8 cellular contexts compared by ENCODE assay signal in the genomic region with DNA sequence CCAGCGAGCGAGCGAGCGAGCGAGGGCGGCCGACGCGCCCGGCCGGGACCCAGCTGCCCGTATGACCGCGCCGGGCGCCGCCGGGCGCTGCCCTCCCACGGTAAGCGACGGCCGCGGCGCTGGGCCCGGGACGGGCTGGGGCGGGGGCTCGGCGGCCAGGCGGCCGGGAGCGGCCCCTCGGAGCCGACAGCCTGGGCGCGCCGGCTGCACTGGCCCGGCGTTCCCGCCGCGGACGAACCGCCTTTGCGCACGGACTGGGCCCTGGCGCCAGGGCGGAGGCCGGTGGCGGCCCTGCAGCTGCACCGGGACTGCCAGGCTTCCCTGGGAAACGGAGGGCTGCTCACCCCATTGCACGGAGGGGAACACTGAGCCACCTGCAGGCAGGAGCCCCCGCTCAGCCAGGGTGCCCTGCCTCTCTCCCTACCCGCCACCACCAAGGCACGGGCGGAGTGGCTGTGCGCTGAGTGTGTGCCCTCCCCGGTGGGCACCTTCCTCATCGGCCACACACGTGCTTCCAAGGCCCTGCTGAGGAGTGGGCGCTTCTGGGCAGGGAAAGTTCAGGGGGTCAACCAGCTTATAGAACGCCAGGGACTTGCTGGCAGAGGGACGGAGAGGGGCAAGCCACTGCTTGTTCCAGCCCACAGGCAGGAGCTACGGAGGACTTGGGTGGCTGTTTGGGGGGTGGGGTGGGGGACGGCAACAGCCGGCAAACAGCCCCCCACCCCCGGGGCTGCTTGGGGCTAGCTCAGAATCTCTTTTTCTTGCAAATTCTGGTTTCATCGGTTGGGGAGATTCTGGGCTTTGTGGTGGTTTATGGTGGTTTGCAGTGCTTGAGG. TPM values are rescaled to one million over a fixed set of nuclear protein-coding genes. Genes with fewer than 3 reads are reported as not detected.
A peak's percentile ranks its signal among the peaks of the same experiment; 100 is the strongest.
DNase-seq lines count a peak whose midpoint lies in the region; FAIRE-seq and TF ChIP-seq lines count a peak whose summit lies in the region.

No MANE protein-coding gene starts in this region.

- peaks cover 0 to 4% of the 10 kb centered on the region in 2 experiments for H4K20me1 ChIP-seq in H1 (replicated peaks in 1 of 2; ENCODE audit: control insufficient read depth in 1 of 2, insufficient read depth in 2 of 2, low read length in 2 of 2)

- peak overlapping the region; percentile 60 for H2BK120ac ChIP-seq in H1 (replicated peaks; ENCODE audit: low read depth, low read length)

- peaks cover 7 to 47% (median 34%) of the 10 kb centered on the region in 4 experiments for H3K27me3 ChIP-seq in H1 (replicated peaks in 1 of 4; ENCODE audit: control insufficient read depth in 3 of 4, extremely low read depth in 1 of 4, insufficient read depth in 3 of 4, low read length in 3 of 4)

- H3K79me1 ChIP-seq in H1 (ENCODE audit: low read depth, low read length), result no peaks in the 10 kb centered on the region

- no peak for FAIRE-seq in H1 (lab: Jason Lieb, UNC)

- H3K18ac ChIP-seq in H1 (ENCODE audit: extremely low read depth, low read length), result peak overlapping the region; percentile 94

- CTCF ChIA-PET in H1 (lab: Charles Lee; ENCODE audit: partially characterized antibody), result interaction anchor here (0.6 to 11.7 kb wide), 13 partner anchors 8 to 494 kb away, joined by 3 to 94 read pairs (median 4); partner anchors contain the start of gene AHCYL1

- H2BK20ac ChIP-seq in H1 (ENCODE audit: low read length), result no peak overlapping the region

- no peak for TF ChIP-seq POLR2A in H1 (IDR thresholded peaks at IDR 0.05; ENCODE audit: control extremely low read depth in 1 of 2, low read depth in 2 of 2, low read length in 2 of 2)

- no peak overlapping the region for H3K4ac ChIP-seq in H1 (replicated peaks; ENCODE audit: insufficient read length, low read depth, low read length)

- H2BK15ac ChIP-seq in H1 (ENCODE audit: low read length), result peak overlapping the region; percentile 85; the same call in 1 of the 2 replicates

- peak; percentile 27 to 33 for DNase-seq in activated CD4-positive, alpha-beta T cell treated with anti-CD3 and anti-CD28 coated beads for 4 hours
- DNase-seq in activated CD4-positive, alpha-beta T cell treated with anti-CD3 and anti-CD28 coated beads, Interleukin-2, amount 50 U/mL, for 4 hours, result no peak
- DNase-seq in H1 (ENCODE audit: low read depth in 1 of 2, low spot score in 2 of 2) (peak in 1 of 2 experiments; percentile 67), GM10266 (ENCODE audit: extremely low spot score) (no peak), dedifferentiated amniotic fluid mesenchymal stem cell (ENCODE audit: extremely low spot score) (no peak)
- DNase-seq in stimulated activated naive CD4-positive, alpha-beta T cell treated with Interleukin-2 at 50 U/mL for 16 hours (lab: John Stamatoyannopoulos, UW), result no peak

- H3K56ac ChIP-seq in H1 (replicated peaks; ENCODE audit: insufficient read length, low read depth, low read length), result no peak overlapping the region

- H3K27ac Mint-ChIP-seq in nephron, result peak overlapping the region; percentile 3 to 83 (median 62)

- H3K4me3 ChIP-seq in WI38 (ENCODE audit: low read depth, low read length) (peak overlapping the region; percentile 98), H1 (ENCODE audit: extremely low read depth in 1 of 4, insufficient read depth in 2 of 4, low read depth in 3 of 4, low read length in 4 of 4) (peak overlapping the region; percentile 47 to 69 (median 56))

- peak overlapping the region; percentile 92; the same call in 1 of the 2 replicates for H2BK12ac ChIP-seq in H1 (ENCODE audit: low read depth, low read length)

- H3K9ac ChIP-seq in H1 (replicated peaks in 1 of 4; ENCODE audit: extremely low read depth in 1 of 4, low read depth in 3 of 4, low read length in 3 of 4), result peak overlapping the region in 3 of 4 experiments; percentile 5 to 81 (median 23); a peak in 5 of 7 replicates

- H3K36me3 Mint-ChIP-seq in nephron (ENCODE audit: low read depth), result peaks cover 2% of the 10 kb centered on the region

- H3K36me3 ChIP-seq in H1 (ENCODE audit: control insufficient read depth in 2 of 4, insufficient read depth in 4 of 4, low read length in 3 of 4), result 0 out of 8 replicates have a peak, but pooled peaks cover 0 to 2% (median 0%) of the 10 kb centered on the region in 4 experiments

- H3K27ac ChIP-seq in H1 (ENCODE audit: low read depth, low read length), result no peak overlapping the region

- H3K9me3 ChIP-seq in H1 (ENCODE audit: insufficient read depth in 2 of 2, low read depth in 1 of 2, low read length in 1 of 2), result no peaks in the 10 kb centered on the region

- peaks cover 26% of the 10 kb centered on the region for H3K27me3 Mint-ChIP-seq in nephron (ENCODE audit: low read depth)

- POLR2A ChIA-PET in H1 (lab: Charles Lee; ENCODE audit: partially characterized antibody), result interaction anchor here (0.8 to 1.7 kb wide), 7 partner anchors 9 to 152 kb away, joined by 3 to 6 read pairs (median 3); no protein-coding TSS in a partner anchor

- TF ChIP-seq RAD21 in H1 (IDR thresholded peaks at IDR 0.05 in 1 of 2, conservative IDR thresholded peaks at IDR 0.05 in 1 of 2; ENCODE audit: low read depth in 2 of 2, low read length in 2 of 2), result no peak

- H3K4me1 Mint-ChIP-seq in nephron, result peaks cover 59% of the 10 kb centered on the region

- 2% methylated on average over 60 of the region's 70 CpGs; no CpG with 5 or more reads in 1 of the 2 experiments for WGBS in H1 (ENCODE audit: extremely low coverage in 1 of 2, insufficient coverage in 1 of 2, insufficient read length in 1 of 2, insufficient replicate concordance in 2 of 2, low coverage in 1 of 2, low lambda C conversion rate in 2 of 2, missing lambda C conversion rate in 1 of 2), 2 experiments

- H3K4me3 Mint-ChIP-seq in nephron, result peak overlapping the region; percentile 89 to 90 (median 90)

- no peak overlapping the region for H2AK5ac ChIP-seq in H1 (ENCODE audit: low read depth, low read length)

- H2AFZ ChIP-seq in H1 (ENCODE audit: low read length), result peak overlapping the region; percentile 69; the same call in 1 of the 2 replicates

- peak overlapping the region; percentile 37 for H4K91ac ChIP-seq in H1 (replicated peaks; ENCODE audit: insufficient read length, low read length)

- TF ChIP-seq CTCF in WI38 (IDR thresholded peaks at IDR 0.05; ENCODE audit: low read depth, low read length) (no peak), H1 (IDR thresholded peaks at IDR 0.05; ENCODE audit: control extremely low read depth in 1 of 3, insufficient read depth in 1 of 3, low read depth in 1 of 3, low read length in 3 of 3) (no peak), nephron (IDR thresholded peaks at IDR 0.05; ENCODE audit: unreplicated experiment in 3 of 3) (no peak), GM10266 (IDR thresholded peaks at IDR 0.05; ENCODE audit: control insufficient read depth, insufficient read depth, low read depth, missing control alignments) (no peak)

- H3K4me2 ChIP-seq in H1 (ENCODE audit: insufficient read depth in 1 of 2, low read depth in 2 of 2, low read length in 2 of 2), result peak overlapping the region; percentile 72 to 95

- H3K79me2 ChIP-seq in H1 (ENCODE audit: control insufficient read depth in 1 of 2, insufficient read depth in 2 of 2, low read length in 2 of 2), result no peaks in the 10 kb centered on the region

- H3K9me3 Mint-ChIP-seq in nephron, result no peaks in the 10 kb centered on the region

- no peak overlapping the region for H4K5ac ChIP-seq in H1 (ENCODE audit: insufficient read length, low read depth, low read length)

- H4K8ac ChIP-seq in H1 (ENCODE audit: extremely low read depth, insufficient read depth, low read length), result no peak overlapping the region; the same call in 1 of the 2 replicates

- no peak overlapping the region for H3K23ac ChIP-seq in H1 (ENCODE audit: insufficient read length)

- peak overlapping the region; percentile 60; the same call in 1 of the 2 replicates for H2BK5ac ChIP-seq in H1 (ENCODE audit: low read depth, low read length)

- peaks cover 2 to 25% (median 13%) of the 10 kb centered on the region in 4 experiments for H3K4me1 ChIP-seq in H1 (replicated peaks in 1 of 4; ENCODE audit: control insufficient read depth in 3 of 4, insufficient read depth in 4 of 4, low read length in 3 of 4)

- peaks cover 12% of the 10 kb centered on the region; the same call in 1 of the 2 replicates for H3K23me2 ChIP-seq in H1 (ENCODE audit: low read depth, low read length)

- H3K14ac ChIP-seq in H1 (ENCODE audit: insufficient read length), result no peak overlapping the region

- no peak for TF ChIP-seq EP300 in H1 (IDR thresholded peaks at IDR 0.05; ENCODE audit: borderline replicate concordance in 1 of 2, low read depth in 2 of 2, low read length in 2 of 2)

TF ChIP-seq in H1, 55 proteins besides CTCF, POLR2A, EP300 and RAD21 (continues in another document):
- TF ChIP-seq MAX (IDR thresholded peaks at IDR 0.05) (peak; percentile 73), SRF (IDR thresholded peaks at IDR 0.05; ENCODE audit: low read depth, low read length) (no peak), ZNF274 (IDR thresholded peaks at IDR 0.05; ENCODE audit: borderline replicate concordance, extremely low read depth, low read length) (no peak), HDAC2 (IDR thresholded peaks at IDR 0.05; ENCODE audit: borderline replicate concordance in 1 of 2, low read depth in 2 of 2, low read length in 2 of 2) (0 out of 4 replicates have a peak, but pooled peaks of 1 of the 2 experiments have one; percentile 74), CEBPB (IDR thresholded peaks at IDR 0.05; ENCODE audit: low read depth, low read length) (no peak), SP1 (IDR thresholded peaks at IDR 0.05; ENCODE audit: low read depth, low read length) (no peak), BRCA1 (IDR thresholded peaks at IDR 0.05; ENCODE audit: low read depth, low read length) (no peak), JUN (IDR thresholded peaks at IDR 0.05; ENCODE audit: low read depth, low read length) (no peak), NANOG (IDR thresholded peaks at IDR 0.05; ENCODE audit: insufficient read depth, low read depth, low read length, poor library complexity, severe bottlenecking) (no peak), KDM1A (IDR thresholded peaks at IDR 0.05; ENCODE audit: borderline replicate concordance, low read length) (peak; percentile 97), CTBP2 (IDR thresholded peaks at IDR 0.05; ENCODE audit: borderline replicate concordance, insufficient read depth, insufficient read length, low read length) (peak; percentile 6)

RNA-seq across cellular contexts. Expression of gene CSF1, which starts 0.5 kb away (rescaled TPM):
- total RNA-seq in H1 (2021; fragmentation: NEBNext Ultra II Directional; extraction: Animal tissue kit (Norgen Biotek cat#: 25700)), result 2.0 and 3.3 TPM in 2 replicates
- 4.2 and 5.4 TPM in 2 replicates for polyA plus RNA-seq in H1 (2011; rRNA removed)
- 3.4 TPM for polyA plus RNA-seq in H1 (2011; cell fraction: cytosol; rRNA removed)
- 6.3 TPM for polyA plus RNA-seq in H1 (2011; cell fraction: nucleus; rRNA removed)
- polyA plus RNA-seq in H1 (2012, experiment 1 of 2), result 2.0 to 4.0 TPM (median 3.2 TPM) in 4 replicates
- 4.0 TPM for polyA plus RNA-seq in H1 (2012, experiment 2 of 2)
- polyA plus RNA-seq in H1 (2013, experiment 1 of 2), result 1.8 TPM
- 1.5 TPM for polyA plus RNA-seq in H1 (2013, experiment 2 of 2)
- 4.0 and 4.2 TPM in 2 replicates for polyA minus RNA-seq in H1 (2011; rRNA and poly(A)+ RNA removed)
- polyA minus RNA-seq in H1 (2011; cell fraction: cytosol; rRNA and poly(A)+ RNA removed), result 4.2 TPM
- 2.6 TPM for polyA minus RNA-seq in H1 (2011; cell fraction: nucleus; rRNA and poly(A)+ RNA removed)

Comparison
In these comparisons a context has a peak if more than half of its experiments do, and no peak if none do; other contexts are left out.
1. DNase-seq: peak in activated CD4-positive, alpha-beta T cell treated with anti-CD3 and anti-CD28 coated beads for 4 hours (2 of 2); none in activated CD4-positive, alpha-beta T cell treated with anti-CD3 and anti-CD28 coated beads, Interleukin-2, amount 50 U/mL, for 4 hours (0 of 2), GM10266 (single experiment), stimulated activated naive CD4-positive, alpha-beta T cell treated with Interleukin-2 at 50 U/mL for 16 hours (single experiment) and dedifferentiated amniotic fluid mesenchymal stem cell (single experiment).